ENCODE assay signal across 8 cellular contexts in genomic region chr11:118295834-118296454, GRCh38. TPM values are rescaled to one million over a fixed set of nuclear protein-coding genes. Genes with fewer than 3 reads are reported as not detected.
DNase-seq lines count a peak whose midpoint lies in the region; ATAC-seq and TF ChIP-seq lines count a peak whose summit lies in the region.

No MANE protein-coding gene starts in this region.

- H3K4me1 Mint-ChIP-seq in natural killer cell: peaks cover 14 to 27% of the 10 kb centered on the region in 2 donors
- H3K4me1 Mint-ChIP-seq in natural killer cell treated with Interleukin-12 subunit alpha and Interleukin-12 subunit beta and Interleukin-15 and Interleukin-18, amount 100 ng/mL, for 72 hours (ENCODE audit: low read depth in 2 of 2): peaks cover 9 to 18% of the 10 kb centered on the region in 2 donors
- no peaks in the 10 kb centered on the region for H3K4me1 Mint-ChIP-seq in brain

- no peak overlapping the region for H3K4me3 ChIP-seq in Peyer's patch

- H3K4me1 ChIP-seq in Peyer's patch: no peaks in the 10 kb centered on the region

- intact Hi-C loops in natural killer cell (cut with micrococcal nuclease): loop anchor here (1.0 to 5.0 kb wide), 2 partner anchors 57 to 191 kb away; no protein-coding TSS in a partner anchor

- no peaks in the 10 kb centered on the region for H3K36me3 ChIP-seq in Peyer's patch

- TF ChIP-seq POLR2A in Peyer's patch (IDR thresholded peaks at IDR 0.05): no peak

- no peak overlapping the region for H3K27ac ChIP-seq in Peyer's patch

- no peaks in the 10 kb centered on the region for H3K9me3 ChIP-seq in Peyer's patch

- TF ChIP-seq CTCF in natural killer cell (IDR thresholded peaks at IDR 0.05) (peak; percentile 67), Peyer's patch (IDR thresholded peaks at IDR 0.05) (peak; percentile 22 to 80 (median 70)), brain (conservative IDR thresholded peaks at IDR 0.05) (peak; percentile 22 to 56)

- H3K36me3 Mint-ChIP-seq in natural killer cell (no peaks in the 10 kb centered on the region), brain (no peaks in the 10 kb centered on the region)
- no peaks in the 10 kb centered on the region for H3K36me3 Mint-ChIP-seq in natural killer cell treated with Interleukin-12 subunit alpha and Interleukin-12 subunit beta and Interleukin-15 and Interleukin-18, amount 100 ng/mL, for 72 hours

- ATAC-seq in natural killer cell (peak in 2 of 3 donors; percentile 66 to 81), GM21515 (IDR thresholded peaks at IDR 0.05; ENCODE audit: unreplicated experiment) (no peak), HG03439 (IDR thresholded peaks at IDR 0.05; ENCODE audit: unreplicated experiment) (no peak), HG02588 (IDR thresholded peaks at IDR 0.05; ENCODE audit: unreplicated experiment) (no peak)
- no peak for ATAC-seq in natural killer cell treated with Interleukin-12 subunit alpha and Interleukin-12 subunit beta and Interleukin-15 and Interleukin-18, amount 100 ng/mL, for 72 hours

- no peaks in the 10 kb centered on the region for H3K9me3 Mint-ChIP-seq in natural killer cell
- no peaks in the 10 kb centered on the region for H3K9me3 Mint-ChIP-seq in natural killer cell treated with Interleukin-12 subunit alpha and Interleukin-12 subunit beta and Interleukin-15 and Interleukin-18, amount 100 ng/mL, for 72 hours
- H3K9me3 Mint-ChIP-seq in brain: peaks cover 0 to under 1% (median 0%) of the 10 kb centered on the region in 5 experiments

- H3K27me3 Mint-ChIP-seq in natural killer cell (ENCODE audit: low read depth in 2 of 2) (peaks cover 3 to 6% of the 10 kb centered on the region in 2 donors), brain (peaks cover 36% of the 10 kb centered on the region)
- peaks cover 0 to 4% of the 10 kb centered on the region in 2 donors for H3K27me3 Mint-ChIP-seq in natural killer cell treated with Interleukin-12 subunit alpha and Interleukin-12 subunit beta and Interleukin-15 and Interleukin-18, amount 100 ng/mL, for 72 hours

- no peaks in the 10 kb centered on the region for H3K27me3 ChIP-seq in Peyer's patch

- peak overlapping the region in 1 of 2 donors; percentile 75 for H3K27ac Mint-ChIP-seq in natural killer cell
- H3K27ac Mint-ChIP-seq in natural killer cell treated with Interleukin-12 subunit alpha and Interleukin-12 subunit beta and Interleukin-15 and Interleukin-18, amount 100 ng/mL, for 72 hours: peak overlapping the region in 1 of 2 donors; percentile 75
- H3K27ac Mint-ChIP-seq in brain: no peak overlapping the region

- H3K4me3 Mint-ChIP-seq in natural killer cell (no peak overlapping the region), brain (no peak overlapping the region)
- no peak overlapping the region for H3K4me3 Mint-ChIP-seq in natural killer cell treated with Interleukin-12 subunit alpha and Interleukin-12 subunit beta and Interleukin-15 and Interleukin-18, amount 100 ng/mL, for 72 hours

- DNase-seq in natural killer cell (no peak), Peyer's patch (peak in 1 of 3 donors; percentile 71), medulla oblongata (ENCODE audit: extremely low spot score) (peak; percentile 27)
- DNase-seq in natural killer cell treated with Interleukin-12 subunit alpha and Interleukin-12 subunit beta and Interleukin-15 and Interleukin-18, amount 100 ng/mL, for 72 hours (ENCODE audit: low spot score): no peak

RNA-seq across cellular contexts. Expression of gene CD3E, which starts 8.6 kb away (rescaled TPM):
- total RNA-seq in natural killer cell (100 to 1,000 TPM in 2 of 3 donors, 10 to 100 TPM in 1; 31.6 to 322 (median 155) TPM), Peyer's patch (1 to 10 TPM; 6.6 to 9.9 (median 8.7) TPM)
- total RNA-seq in natural killer cell treated with Interleukin-12 subunit alpha and Interleukin-12 subunit beta and Interleukin-15 and Interleukin-18, amount 100 ng/mL, for 72 hours: 100 to 1,000 TPM in 1 of 2 donors, 10 to 100 TPM in 1; 25.7 to 148 TPM
- 1.7 TPM for polyA plus RNA-seq in brain (ENCODE audit: insufficient read depth, low read depth, low replicate concordance)

RNA-seq across cellular contexts. Expression of gene MPZL2, which starts 31.8 kb away (rescaled TPM):
- under 1 TPM in 2 of 3 donors, not detected in 1; 0.49 to 0.58 TPM for total RNA-seq in natural killer cell
- total RNA-seq in natural killer cell treated with Interleukin-12 subunit alpha and Interleukin-12 subunit beta and Interleukin-15 and Interleukin-18, amount 100 ng/mL, for 72 hours: under 1 TPM in 1 of 2 donors, not detected in 1; 0.45 TPM
- total RNA-seq in Peyer's patch: 10 to 100 TPM; 21.0 to 32.4 (median 22.3) TPM
- 4.9 TPM for polyA plus RNA-seq in brain (ENCODE audit: insufficient read depth, low read depth, low replicate concordance)

RNA-seq across cellular contexts. Expression of gene MPZL3, which starts 43.8 kb away (rescaled TPM):
- total RNA-seq in natural killer cell (1 to 10 TPM; 6.3 to 7.5 (median 6.7) TPM), Peyer's patch (10 to 100 TPM in 1 of 4 donors, 1 to 10 TPM in 2, under 1 TPM in 1; 0.83 to 15.4 (median 7.8) TPM)
- 10 to 100 TPM; 10.8 to 12.8 TPM for total RNA-seq in natural killer cell treated with Interleukin-12 subunit alpha and Interleukin-12 subunit beta and Interleukin-15 and Interleukin-18, amount 100 ng/mL, for 72 hours
- polyA plus RNA-seq in brain (ENCODE audit: insufficient read depth, low read depth, low replicate concordance): 4.3 TPM

RNA-seq across cellular contexts. Expression of gene CD3D, which starts 46.6 kb away (rescaled TPM):
- total RNA-seq in natural killer cell: 10 to 100 TPM; 11.6 to 84.1 (median 12.0) TPM
- total RNA-seq in natural killer cell treated with Interleukin-12 subunit alpha and Interleukin-12 subunit beta and Interleukin-15 and Interleukin-18, amount 100 ng/mL, for 72 hours: 100 to 1,000 TPM in 1 of 2 donors, 10 to 100 TPM in 1; 30.5 to 161 TPM
- total RNA-seq in Peyer's patch: 10 to 100 TPM; 15.4 to 26.6 (median 21.1) TPM
- not detected for polyA plus RNA-seq in brain (ENCODE audit: insufficient read depth, low read depth, low replicate concordance)

RNA-seq across cellular contexts. Expression of gene CD3G, which starts 48.2 kb away (rescaled TPM):
- total RNA-seq in natural killer cell (10 to 100 TPM in 1 of 3 donors, 1 to 10 TPM in 2; 7.6 to 52.1 (median 8.2) TPM), Peyer's patch (1 to 10 TPM; 4.7 to 7.0 (median 5.4) TPM)
- 10 to 100 TPM in 1 of 2 donors, 1 to 10 TPM in 1; 7.1 to 49.4 TPM for total RNA-seq in natural killer cell treated with Interleukin-12 subunit alpha and Interleukin-12 subunit beta and Interleukin-15 and Interleukin-18, amount 100 ng/mL, for 72 hours
- polyA plus RNA-seq in brain (ENCODE audit: insufficient read depth, low read depth, low replicate concordance): not detected

Comparison
In these comparisons a context has a peak if more than half of its experiments do, and no peak if none do; other contexts are left out.
1. ATAC-seq: peak in natural killer cell (2 of 3); none in natural killer cell treated with Interleukin-12 subunit alpha and Interleukin-12 subunit beta and Interleukin-15 and Interleukin-18, amount 100 ng/mL, for 72 hours (0 of 2), GM21515 (single experiment), HG03439 (single experiment) and HG02588 (single experiment).
2. RNA of gene MPZL2, which starts 31.8 kb away (total RNA-seq): 21.0 to 32.4 TPM in Peyer's patch; 0.49 to 0.58 TPM in natural killer cell and 0.45 TPM in natural killer cell treated with Interleukin-12 subunit alpha and Interleukin-12 subunit beta and Interleukin-15 and Interleukin-18, amount 100 ng/mL, for 72 hours; every median in the first group is over 10 times any median in the second.
3. Peak in every context shown above with its lines, with median percentiles within 50 percentile points of each other: CTCF ChIP-seq.